ENCODE assay signal across 28 cellular contexts in genomic region chr7:149759111-149759510, GRCh38.
"Had no signal": no experiment of that assay in that cellular context is flagged by ENCODE, and none has a peak within 500 bp of the region (broad histone marks: within the 10 kb centered on the region; RNA-seq: fewer than 3 reads in every experiment).

No MANE protein-coding gene starts in this region.

- H3K9me3 ChIP-seq: left lung, lower lobe of right lung, pancreas, right atrium auricular region, right lobe of liver, stomach, testis, thyroid gland, transverse colon, upper lobe of left lung, vagina had no signal

- H3K27ac Mint-ChIP-seq: immature natural killer cell; naive thymus-derived CD8-positive, alpha-beta T cell; nephron; stimulated activated naive B cell treated with anti-CD40 and anti-IgM and Interleukin-4, amounts not matched to agents 10 μg/mL and 1 μg/mL and 100 μg/mL, for 72 hours had no signal

- H3K27me3 ChIP-seq: left lung, pancreas, right atrium auricular region, right lobe of liver, stomach, testis, thyroid gland, upper lobe of left lung, vagina had no signal

- H3K9me3 Mint-ChIP-seq: immature natural killer cell; naive thymus-derived CD8-positive, alpha-beta T cell; nephron; neural crest cell had no signal

- FAIRE-seq: islet of Langerhans, kidney, pancreas had no signal

- DNase-seq: hippocampal formation; immature natural killer cell; kidney; left colon; lower lobe of right lung; mammary epithelial cell; mesenchymal stem cell; naive thymus-derived CD8-positive, alpha-beta T cell; pancreas; right lobe of liver; stimulated activated CD4-positive, alpha-beta T cell treated with anti-CD3 and anti-CD28 coated beads, Interleukin-12 subunit alpha, Interleukin-12 subunit beta, amount 100 ng/mL, for 4 hours; stimulated activated CD4-positive, alpha-beta T cell treated with anti-CD3 and anti-CD28 coated beads, Interleukin-15, amount 100 ng/mL, for 24 hours; stimulated activated CD4-positive, alpha-beta T cell treated with anti-CD3 and anti-CD28 coated beads, Interleukin-2, amount 100 ng/mL, for 24 hours; stimulated activated CD4-positive, alpha-beta T cell treated with anti-CD3 and anti-CD28 coated beads, Interleukin-4, amount 100 ng/mL, for 1 hour; stimulated activated naive B cell treated with anti-CD40 and anti-IgM and Interleukin-4, amounts not matched to agents 10 μg/mL and 1 μg/mL and 100 μg/mL, for 72 hours; stimulated activated naive CD8-positive, alpha-beta T cell treated with anti-CD3 and anti-CD28 coated beads, Interleukin-15, Interleukin-2, amounts not matched to agents 100 U/mL and 50 U/mL, for 24 hours; stomach; testis; thyroid gland; transverse colon; upper lobe of left lung had no signal

- ATAC-seq: left colon; left lung; lower lobe of right lung; naive thymus-derived CD8-positive, alpha-beta T cell; pancreas; right lobe of liver; stimulated activated naive B cell treated with anti-CD40 and anti-IgM and Interleukin-4, amounts not matched to agents 10 μg/mL and 1 μg/mL and 100 μg/mL, for 72 hours; stimulated activated naive CD8-positive, alpha-beta T cell treated with anti-CD3 and anti-CD28 coated beads, Interleukin-15, Interleukin-2, amounts not matched to agents 100 U/mL and 50 U/mL, for 24 hours had no signal

- H3K4me1 Mint-ChIP-seq: immature natural killer cell; naive thymus-derived CD8-positive, alpha-beta T cell; nephron; stimulated activated naive B cell treated with anti-CD40 and anti-IgM and Interleukin-4, amounts not matched to agents 10 μg/mL and 1 μg/mL and 100 μg/mL, for 72 hours had no signal

- H3K36me3 Mint-ChIP-seq: immature natural killer cell; naive thymus-derived CD8-positive, alpha-beta T cell; stimulated activated naive B cell treated with anti-CD40 and anti-IgM and Interleukin-4, amounts not matched to agents 10 μg/mL and 1 μg/mL and 100 μg/mL, for 72 hours had no signal

- H3K4me3 ChIP-seq: left lung, lower lobe of right lung, pancreas, right atrium auricular region, right lobe of liver, smooth muscle cell, stomach, testis, thyroid gland, transverse colon, upper lobe of left lung, vagina had no signal

- H3K36me3 ChIP-seq: lower lobe of right lung, pancreas, right atrium auricular region, right lobe of liver, thyroid gland, transverse colon, vagina had no signal

- H3K27ac ChIP-seq: left lung, lower lobe of right lung, pancreas, right atrium auricular region, right lobe of liver, stomach, testis, thyroid gland, transverse colon, upper lobe of left lung, vagina had no signal

- H3K4me3 Mint-ChIP-seq: immature natural killer cell; naive thymus-derived CD8-positive, alpha-beta T cell; nephron; neural crest cell; stimulated activated naive B cell treated with anti-CD40 and anti-IgM and Interleukin-4, amounts not matched to agents 10 μg/mL and 1 μg/mL and 100 μg/mL, for 72 hours had no signal

- H3K4me1 ChIP-seq: left lung, lower lobe of right lung, pancreas, right atrium auricular region, right lobe of liver, testis, thyroid gland, transverse colon, upper lobe of left lung, vagina had no signal

- H3K4me2 ChIP-seq: smooth muscle cell had no signal
